11 cellular contexts compared by ENCODE assay signal in genomic region chr11:122367809-122368231, GRCh38.
A peak's percentile ranks its signal among the peaks of the same experiment; 100 is the strongest.
DNase-seq lines count a peak whose midpoint lies in the region; ATAC-seq and TF ChIP-seq lines count a peak whose summit lies in the region.
"Had no signal": no experiment of that assay in that cellular context is flagged by ENCODE, and none has a peak within 500 bp of the region (broad histone marks: within the 10 kb centered on the region; RNA-seq: fewer than 3 reads in every experiment).

No MANE protein-coding gene starts in this region.

- H3K4me1 Mint-ChIP-seq in activated T-helper 2 cell treated with anti-CD3 and anti-CD28 coated beads, Interferon-gamma antibody, Interleukin-2, Interleukin-4, amounts not matched to agents 10 μg/mL and 5 μg/mL and 100 μg/mL, durations not matched to agents 14 hours and 24 hours and 36 hours (ENCODE audit: low read depth) = no peaks in the 10 kb centered on the region
- H3K4me1 Mint-ChIP-seq: activated B cell treated with CpG ODN at 0.5 μM for 24 hours had no signal

- intact Hi-C loops in activated T-helper 2 cell treated with anti-CD3 and anti-CD28 coated beads, Interferon-gamma antibody, Interleukin-2, Interleukin-4, amounts not matched to agents 10 μg/mL and 5 μg/mL and 100 μg/mL, durations not matched to agents 14 hours and 24 hours and 36 hours (cut with micrococcal nuclease) = no loop called here

- DNase-seq in AG20443 (ENCODE audit: low spot score) (peak; percentile 86), astrocyte of the spinal cord (ENCODE audit: low read depth, low spot score) (peak; percentile 56), cardiac muscle cell (ENCODE audit: low read depth in 1 of 2, low spot score in 1 of 2) (peak; percentile 59 to 77), NCI-H1092 (lab: John Stamatoyannopoulos, UW) (no peak), cerebellum (ENCODE audit: low spot score) (no peak)
- no peak for DNase-seq in activated T-helper 2 cell treated with anti-CD3 and anti-CD28 coated beads, Interferon-gamma antibody, Interleukin-2, Interleukin-4, amounts not matched to agents 10 μg/mL and 5 μg/mL and 100 μg/mL, durations not matched to agents 14 hours and 24 hours and 36 hours (ENCODE audit: low spot score)
- DNase-seq: activated B cell treated with CpG ODN at 0.5 μM for 24 hours, NCI-H1417 treated with DMSO at 0.1 percent for 48 hours had no signal

- no peaks in the 10 kb centered on the region for H3K27me3 Mint-ChIP-seq in activated T-helper 2 cell treated with anti-CD3 and anti-CD28 coated beads, Interferon-gamma antibody, Interleukin-2, Interleukin-4, amounts not matched to agents 10 μg/mL and 5 μg/mL and 100 μg/mL, durations not matched to agents 14 hours and 24 hours and 36 hours (ENCODE audit: low read depth)

- H3K4me1 ChIP-seq in cardiac muscle cell (ENCODE audit: low read depth) (peaks cover 21% of the 10 kb centered on the region), parathyroid adenoma (peaks cover 2% of the 10 kb centered on the region)

- H3K79me2 ChIP-seq in parathyroid adenoma = no peaks in the 10 kb centered on the region

- no peaks in the 10 kb centered on the region for H3K27me3 ChIP-seq in cardiac muscle cell
- no peaks in the 10 kb centered on the region for H3K27me3 ChIP-seq in parathyroid adenoma (ENCODE audit: control insufficient read depth, insufficient read depth, low read length)

- ATAC-seq in GM18511 (IDR thresholded peaks at IDR 0.05; ENCODE audit: unreplicated experiment) = no peak
- ATAC-seq: Panc1 had no signal

- no peak for TF ChIP-seq CTCF in astrocyte of the spinal cord (IDR thresholded peaks at IDR 0.05; ENCODE audit: low read depth, low read length)
- TF ChIP-seq CTCF in cardiac muscle cell (IDR thresholded peaks at IDR 0.05; ENCODE audit: low read depth, low read length) = no peak
- no peak for TF ChIP-seq CTCF in parathyroid adenoma (IDR thresholded peaks at IDR 0.05)

- H3K9me3 Mint-ChIP-seq in activated T-helper 2 cell treated with anti-CD3 and anti-CD28 coated beads, Interferon-gamma antibody, Interleukin-2, Interleukin-4, amounts not matched to agents 10 μg/mL and 5 μg/mL and 100 μg/mL, durations not matched to agents 14 hours and 24 hours and 36 hours = no peaks in the 10 kb centered on the region

- H3K4me3 ChIP-seq in astrocyte of the spinal cord (ENCODE audit: low read depth, low read length) (no peak overlapping the region), cardiac muscle cell (peak overlapping the region; percentile 49), parathyroid adenoma (ENCODE audit: low read depth, low read length) (peak overlapping the region; percentile 16)

- no peak overlapping the region for H3K4me2 ChIP-seq in parathyroid adenoma (ENCODE audit: low read length)

- no peak overlapping the region for H3K9ac ChIP-seq in parathyroid adenoma

- H3K4me3 Mint-ChIP-seq in activated T-helper 2 cell treated with anti-CD3 and anti-CD28 coated beads, Interferon-gamma antibody, Interleukin-2, Interleukin-4, amounts not matched to agents 10 μg/mL and 5 μg/mL and 100 μg/mL, durations not matched to agents 14 hours and 24 hours and 36 hours (ENCODE audit: low read depth) = no peak overlapping the region
- H3K4me3 Mint-ChIP-seq: activated B cell treated with CpG ODN at 0.5 μM for 24 hours had no signal

- H3K36me3 ChIP-seq in cardiac muscle cell (no peaks in the 10 kb centered on the region), parathyroid adenoma (ENCODE audit: control insufficient read depth, insufficient read depth, low read length) (no peaks in the 10 kb centered on the region)

- H3K27ac ChIP-seq in cardiac muscle cell (peak overlapping the region; percentile 76), parathyroid adenoma (peak overlapping the region; percentile 39)

- in situ Hi-C loops in astrocyte of the spinal cord (cut with HindIII; ENCODE audit: low sequenced_read_pairs) = no loop called here

- peak overlapping the region; percentile 43 for H2AFZ ChIP-seq in parathyroid adenoma

- no peaks in the 10 kb centered on the region for H3K9me3 ChIP-seq in cardiac muscle cell (ENCODE audit: low read depth)
- no peaks in the 10 kb centered on the region for H3K9me3 ChIP-seq in parathyroid adenoma (ENCODE audit: control insufficient read depth, low read length)

- no peaks in the 10 kb centered on the region for H3K36me3 Mint-ChIP-seq in activated T-helper 2 cell treated with anti-CD3 and anti-CD28 coated beads, Interferon-gamma antibody, Interleukin-2, Interleukin-4, amounts not matched to agents 10 μg/mL and 5 μg/mL and 100 μg/mL, durations not matched to agents 14 hours and 24 hours and 36 hours (ENCODE audit: low read depth)

- no peak overlapping the region for H3K27ac Mint-ChIP-seq in activated T-helper 2 cell treated with anti-CD3 and anti-CD28 coated beads, Interferon-gamma antibody, Interleukin-2, Interleukin-4, amounts not matched to agents 10 μg/mL and 5 μg/mL and 100 μg/mL, durations not matched to agents 14 hours and 24 hours and 36 hours
- H3K27ac Mint-ChIP-seq: activated B cell treated with CpG ODN at 0.5 μM for 24 hours had no signal

Comparison
In these comparisons a context has a peak if more than half of its experiments do, and no peak if none do; other contexts are left out.
1. DNase-seq: peak in AG20443 (single experiment), astrocyte of the spinal cord (single experiment) and cardiac muscle cell (2 of 2); none in NCI-H1092 (single experiment), cerebellum (single experiment) and activated T-helper 2 cell treated with anti-CD3 and anti-CD28 coated beads, Interferon-gamma antibody, Interleukin-2, Interleukin-4, amounts not matched to agents 10 μg/mL and 5 μg/mL and 100 μg/mL, durations not matched to agents 14 hours and 24 hours and 36 hours (single experiment).